Comparison of ENCODE assay signal across 17 cellular contexts in the genomic region with DNA sequence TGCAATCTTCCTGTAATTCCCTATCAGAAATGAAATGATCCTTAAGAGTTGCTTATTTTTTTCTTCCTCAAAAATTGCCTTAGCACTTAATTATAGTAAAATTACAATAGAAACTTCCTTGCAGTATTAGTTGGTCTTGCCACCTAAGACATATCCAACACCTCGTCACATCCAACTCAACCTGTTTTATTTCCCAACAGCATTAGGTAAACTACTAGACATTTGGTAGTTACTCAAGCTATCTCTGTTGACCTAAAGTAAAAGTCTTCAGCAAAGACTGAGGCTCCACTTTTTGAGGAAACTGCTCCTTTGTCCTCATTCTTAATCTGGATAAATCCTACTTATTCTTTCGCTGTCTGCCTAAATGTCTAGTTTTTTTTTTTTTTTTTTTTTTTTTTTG. TPM values are rescaled to one million over a fixed set of nuclear protein-coding genes. Genes with fewer than 3 reads are reported as not detected.
DNase-seq lines count a peak whose midpoint lies in the region; ATAC-seq and TF ChIP-seq lines count a peak whose summit lies in the region.
"Had no signal": no experiment of that assay in that cellular context is flagged by ENCODE, and none has a peak within 500 bp of the region (broad histone marks: within the 10 kb centered on the region; RNA-seq: fewer than 3 reads in every experiment).

No MANE protein-coding gene starts in this region.

- H4K12ac ChIP-seq in trophoblast cell (ENCODE audit: low read depth, low read length), result no peak overlapping the region

- no peak overlapping the region for H4K8ac ChIP-seq in trophoblast cell (ENCODE audit: low read depth, low read length)

- H2BK5ac ChIP-seq in trophoblast cell (ENCODE audit: low read depth, low read length, poor library complexity), result no peak overlapping the region

- H3K9me3 ChIP-seq in GM23248 (ENCODE audit: low read depth) (no peaks in the 10 kb centered on the region), trophoblast cell (ENCODE audit: insufficient read depth, low read depth, low read length) (no peaks in the 10 kb centered on the region), HAP-1 (no peaks in the 10 kb centered on the region)
- H3K9me3 ChIP-seq: BE2C, MG63 had no signal

- peaks cover 21% of the 10 kb centered on the region for H3F3A ChIP-seq in GM23248 (ENCODE audit: insufficient read depth)

- H3K4me2 ChIP-seq in GM23248 (ENCODE audit: unreplicated experiment) (peak overlapping the region; percentile 72), trophoblast cell (ENCODE audit: low read length) (no peak overlapping the region)
- H3K4me2 ChIP-seq: KMS-11 had no signal

- ATAC-seq in HG03354 (IDR thresholded peaks at IDR 0.05; ENCODE audit: poor library complexity, severe bottlenecking, unreplicated experiment), result no peak
- no peak for ATAC-seq in omental fat pad (ENCODE audit: low FRiP score)
- ATAC-seq: HCT116 had no signal

- H2AK5ac ChIP-seq in trophoblast cell (ENCODE audit: low read length), result no peak overlapping the region

- POLR2A ChIA-PET in RWPE1 (lab: Yijun Ruan, JAX; ENCODE audit: low non-redundant PET), result interaction anchor here (0.5 kb wide), 1 partner anchor 459 kb away, joined by 11 read pairs; no protein-coding TSS in a partner anchor

- H3K23ac ChIP-seq in trophoblast cell (ENCODE audit: low read length), result no peak overlapping the region

- no peak overlapping the region for H4K91ac ChIP-seq in trophoblast cell (ENCODE audit: low read depth, low read length)

- H3K79me1 ChIP-seq in trophoblast cell (ENCODE audit: low read length), result no peaks in the 10 kb centered on the region

- H3K9ac ChIP-seq in GM23248 (no peak overlapping the region), trophoblast cell (ENCODE audit: low read length) (no peak overlapping the region)
- H3K9ac ChIP-seq: KMS-11 had no signal

- H4K20me1 ChIP-seq in GM23248 (ENCODE audit: insufficient read depth), result no peaks in the 10 kb centered on the region

- no peak overlapping the region for H2BK12ac ChIP-seq in trophoblast cell (ENCODE audit: low read length)

- no peak overlapping the region for H2AFZ ChIP-seq in GM23248
- no peak overlapping the region for H2AFZ ChIP-seq in trophoblast cell (ENCODE audit: insufficient read depth, low read length, poor library complexity)

- peaks cover 39% of the 10 kb centered on the region for H3K79me2 ChIP-seq in GM23248 (ENCODE audit: insufficient read depth)
- no peaks in the 10 kb centered on the region for H3K79me2 ChIP-seq in trophoblast cell (ENCODE audit: control insufficient read depth, insufficient read depth, low read length, poor library complexity)

- H3K27me3 ChIP-seq in GM23248 (replicated peaks; ENCODE audit: insufficient read depth) (no peaks in the 10 kb centered on the region), trophoblast cell (ENCODE audit: insufficient read depth, low read length) (no peaks in the 10 kb centered on the region), HAP-1 (ENCODE audit: low read depth) (no peaks in the 10 kb centered on the region)
- H3K27me3 ChIP-seq: BE2C, MG63 had no signal

- H3K4me1 ChIP-seq in GM23248 (ENCODE audit: insufficient read depth), result peaks cover 20% of the 10 kb centered on the region
- H3K4me1 ChIP-seq in trophoblast cell (ENCODE audit: control insufficient read depth in 1 of 2, insufficient read depth in 2 of 2, low read length in 2 of 2), result no peaks in the 10 kb centered on the region
- no peaks in the 10 kb centered on the region; the same call in 1 of the 2 replicates for H3K4me1 ChIP-seq in HAP-1
- H3K4me1 ChIP-seq: BE2C had no signal

- intact Hi-C loops in posterior cingulate gyrus (cut with DNase I), result no loop called here

- no peak overlapping the region for H2BK120ac ChIP-seq in trophoblast cell (ENCODE audit: insufficient read depth, low read length, poor library complexity)

- peaks cover 17% of the 10 kb centered on the region for H3K36me3 ChIP-seq in GM23248 (ENCODE audit: low read depth)
- peaks cover 0 to 5% of the 10 kb centered on the region in 2 experiments for H3K36me3 ChIP-seq in trophoblast cell (ENCODE audit: control insufficient read depth in 1 of 2, insufficient read depth in 2 of 2, low read length in 2 of 2)
- H3K36me3 ChIP-seq in HAP-1 (replicated peaks), result 0 out of 2 replicates have a peak, but pooled peaks cover 7% of the 10 kb centered on the region
- H3K36me3 ChIP-seq: BE2C, MG63 had no signal

- H3K18ac ChIP-seq in trophoblast cell (ENCODE audit: low read length), result no peak overlapping the region

- DNase-seq in GM23248 (no peak), RWPE1 (ENCODE audit: low spot score) (no peak), epithelial cell of proximal tubule (ENCODE audit: low read depth) (no peak), trophoblast cell (peak; percentile 46 to 84), HAP-1 (ENCODE audit: low spot score in 2 of 2) (no peak), posterior cingulate gyrus (no peak), omental fat pad (ENCODE audit: low spot score) (no peak)
- DNase-seq: BE2C; CD4-positive, alpha-beta memory T cell; GF-D8; MG63; NCI-H1092 treated with DMSO at 0.1 percent for 48 hours; NCI-H1694; SHP77 had no signal

- H3K27ac ChIP-seq in GM23248, result no peak overlapping the region
- H3K27ac ChIP-seq in RWPE1, result peak overlapping the region; percentile 67
- H3K27ac ChIP-seq in trophoblast cell (ENCODE audit: low read depth, low read length), result no peak overlapping the region
- H3K27ac ChIP-seq: KMS-11 had no signal

- no peak overlapping the region for H3K14ac ChIP-seq in trophoblast cell (ENCODE audit: low read length)

- WGBS in GM23248 (ENCODE audit: low coverage in 1 of 2, low lambda C conversion rate in 2 of 2, missing lambda C conversion rate in 2 of 2), 2 experiments, result 95 to 98% methylated on average over 2 of the region's 2 CpGs
- no CpG with 5 or more reads among the region's 2 CpGs for WGBS in trophoblast cell (ENCODE audit: extremely low coverage, insufficient coverage, insufficient read length)

- TF ChIP-seq CTCF in RWPE1 (conservative IDR thresholded peaks at IDR 0.05; ENCODE audit: low read depth) (no peak), epithelial cell of proximal tubule (conservative IDR thresholded peaks at IDR 0.05; ENCODE audit: low read depth, low read length) (no peak), omental fat pad (IDR thresholded peaks at IDR 0.05) (no peak)

- CTCF ChIA-PET in RWPE1 (lab: Yijun Ruan, JAX), result no interaction called here

- H3K9me2 ChIP-seq in GM23248 (ENCODE audit: insufficient read depth), result no peaks in the 10 kb centered on the region

- in situ Hi-C loops in GM23248 (cut with MboI), result no loop called here
- in situ Hi-C loops in HAP-1 (cut with MboI; ENCODE audit: low sequenced_read_pairs), result no loop called here

- no peak overlapping the region; the same call in 1 of the 2 replicates for H3K4me3 ChIP-seq in GM23248
- peak overlapping the region; percentile 43 for H3K4me3 ChIP-seq in epithelial cell of proximal tubule (ENCODE audit: low read depth, low read length)
- no peak overlapping the region for H3K4me3 ChIP-seq in trophoblast cell (ENCODE audit: low read depth, low read length)
- H3K4me3 ChIP-seq in HAP-1, result no peak overlapping the region
- H3K4me3 ChIP-seq: MG63 had no signal

- H3K4ac ChIP-seq in trophoblast cell (ENCODE audit: low read depth, low read length), result no peak overlapping the region

RNA-seq across cellular contexts. Expression of gene HIBADH, which starts 20.4 kb away (rescaled TPM):
- total RNA-seq in GM23248 (2014; rRNA removed; shearing (Covaris generic)), result 70.1 and 70.9 TPM in 2 replicates
- 87.0 and 96.3 TPM in 2 replicates for polyA plus RNA-seq in GM23248 (2016; fragmentation: Nextera tagmentation; extraction: Ambion mirVana)
- total RNA-seq in epithelial cell of proximal tubule (43.0 and 49.5 TPM in 2 replicates), omental fat pad (10 to 100 TPM; 35.9 to 71.5 (median 58.6) TPM)
- polyA plus RNA-seq in trophoblast cell (2013), result 15.7 and 16.5 TPM in 2 replicates

Comparison
In these comparisons a context has a peak if more than half of its experiments do, and no peak if none do; other contexts are left out.
1. DNase-seq: peak in trophoblast cell (2 of 2); none in GM23248 (single experiment), RWPE1 (single experiment), epithelial cell of proximal tubule (single experiment), HAP-1 (0 of 2), posterior cingulate gyrus (0 of 10) and omental fat pad (single experiment).